In genomic region chr9:35909274-35909673, GRCh38 we compare ENCODE assay signal across 8 cellular contexts. TPM values are rescaled to one million over a fixed set of nuclear protein-coding genes. Genes with fewer than 3 reads are reported as not detected.
A peak's percentile ranks its signal among the peaks of the same experiment; 100 is the strongest.
DNase-seq lines count a peak whose midpoint lies in the region; ATAC-seq, FAIRE-seq and TF ChIP-seq lines count a peak whose summit lies in the region.
"Had no signal": no experiment of that assay in that cellular context is flagged by ENCODE, and none has a peak within 500 bp of the region (broad histone marks: within the 10 kb centered on the region; RNA-seq: fewer than 3 reads in every experiment).

SPAAR (plus strand) TSS chr9:35909490; CDS start chr9:35910464, 974 bp downstream.

- BruUV-seq in IMR-90 (replicated peaks; lab: Mats Ljungman, UMichigan), result no TSS peak
- BruUV-seq in MCF 10A (replicated peaks; lab: Mats Ljungman, UMichigan), result no TSS peak

- H3K9me3 ChIP-seq in IMR-90 (ENCODE audit: control insufficient read depth, insufficient read depth, low read length) (no peaks in the 10 kb centered on the region), lower lobe of right lung (no peaks in the 10 kb centered on the region)

- no peaks in the 10 kb centered on the region for H3K36me3 Mint-ChIP-seq in MCF 10A (ENCODE audit: insufficient read depth, unreplicated experiment)

- peaks cover 47% of the 10 kb centered on the region for H3K4me1 ChIP-seq in IMR-90 (ENCODE audit: control insufficient read depth, insufficient read depth, low read length)
- peaks cover 72% of the 10 kb centered on the region for H3K4me1 ChIP-seq in lower lobe of right lung

- no peak for TF ChIP-seq RAD21 in IMR-90 (IDR thresholded peaks at IDR 0.05; ENCODE audit: low read length)

- 88% methylated on average over 8 of the region's 11 CpGs; no CpG with 5 or more reads in 1 of the 2 experiments for WGBS in IMR-90 (ENCODE audit: extremely low coverage in 2 of 2, insufficient read length in 1 of 2), 2 experiments

- no peaks in the 10 kb centered on the region for H3K27me3 ChIP-seq in IMR-90 (ENCODE audit: control insufficient read depth, insufficient read depth, low read length)
- no peaks in the 10 kb centered on the region for H3K27me3 ChIP-seq in lower lobe of right lung (ENCODE audit: low read depth)

- H3K4me3 ChIP-seq in IMR-90 (ENCODE audit: insufficient read depth, low read depth, low read length), result no peak within 1 kb of the TSS
- H3K4me3 ChIP-seq in lower lobe of right lung, result peak within 1 kb of the TSS; percentile 39

- H3K56ac ChIP-seq in IMR-90 (ENCODE audit: extremely low read depth, insufficient read depth, low read length), result peak within 1 kb of the TSS; percentile 91

- peak within 1 kb of the TSS; percentile 10 for H3K9ac ChIP-seq in IMR-90 (ENCODE audit: low read depth, low read length)

- in situ Hi-C loops in IMR-90 (cut with MboI; ENCODE audit: low sequenced_read_pairs), result no loop called here

- H3K27me3 Mint-ChIP-seq in MCF 10A (ENCODE audit: insufficient read depth, unreplicated experiment), result no peaks in the 10 kb centered on the region

- H3K23ac ChIP-seq in IMR-90 (ENCODE audit: low read depth, low read length), result peak within 1 kb of the TSS; percentile 86

- CTCF ChIA-PET in IMR-90 (lab: Yijun Ruan, JAX) (no interaction called here), MCF 10A (lab: Yijun Ruan, JAX) (interaction anchor here (0.6 to 3.9 kb wide), 8 partner anchors 9 to 214 kb away, joined by 3 to 15 read pairs (median 4); no protein-coding TSS in a partner anchor)

- dilution Hi-C loops in IMR-90 (cut with HindIII; ENCODE audit: low sequenced_read_pairs, unreplicated experiment), result no loop called here

- peaks cover 46% of the 10 kb centered on the region for H3K4me1 Mint-ChIP-seq in MCF 10A (ENCODE audit: insufficient read depth, unreplicated experiment)

- H3K27ac ChIP-seq in IMR-90 (ENCODE audit: insufficient read depth, low read length) (peak within 1 kb of the TSS; percentile 93), lower lobe of right lung (peak within 1 kb of the TSS; percentile 93), temporal lobe (ENCODE audit: low read depth, low read length) (peak within 1 kb of the TSS; percentile 59)

- TF ChIP-seq POLR2A in IMR-90 (IDR thresholded peaks at IDR 0.05; ENCODE audit: low read depth, low read length), result no peak
- TF ChIP-seq POLR2A in GM12891 (IDR thresholded peaks at IDR 0.05; ENCODE audit: low read depth, low read length), result no peak

- peak within 1 kb of the TSS; percentile 99 for H4K91ac ChIP-seq in IMR-90 (ENCODE audit: insufficient read depth, low read depth, low read length)

- peak within 1 kb of the TSS; percentile 100 for H3K4ac ChIP-seq in IMR-90 (ENCODE audit: low read depth, low read length)

- H2AFZ ChIP-seq in IMR-90 (replicated peaks; ENCODE audit: low read length, poor library complexity), result peak within 1 kb of the TSS; percentile 85

- peak within 1 kb of the TSS; percentile 99 for H2AK5ac ChIP-seq in IMR-90 (ENCODE audit: low read depth, low read length)

- POLR2A ChIA-PET in IMR-90 (lab: Charles Lee; ENCODE audit: unreplicated experiment) (no interaction called here), MCF 10A (lab: Yijun Ruan, JAX) (interaction anchor here (0.7 to 4.8 kb wide), 5 partner anchors 36 to 388 kb away, joined by 3 to 52 read pairs (median 5); partner anchors contain the start of genes GBA2 and RGP1)

- H3K9me3 Mint-ChIP-seq in MCF 10A (ENCODE audit: unreplicated experiment), result no peaks in the 10 kb centered on the region

- H3K18ac ChIP-seq in IMR-90 (ENCODE audit: low read depth, low read length), result peak within 1 kb of the TSS; percentile 65

- peak within 1 kb of the TSS; percentile 99 for H3K14ac ChIP-seq in IMR-90 (replicated peaks; ENCODE audit: low read depth, low read length)

- peak within 1 kb of the TSS; percentile 83 for H2BK15ac ChIP-seq in IMR-90 (ENCODE audit: low read depth, low read length)

- FAIRE-seq in GM12891 (lab: Jason Lieb, UNC), result no peak

- no peak for DNase-seq in IMR-90
- DNase-seq in MCF 10A (ENCODE audit: unreplicated experiment), result no peak
- DNase-seq in lower lobe of right lung, result no peak
- no peak for DNase-seq in GM12891 (ENCODE audit: insufficient read length, low spot score)
- no peak for DNase-seq in activated CD4-positive, CD25-positive, alpha-beta regulatory T cell (lab: John Stamatoyannopoulos, UW)
- DNase-seq in NCI-H2196 (lab: John Stamatoyannopoulos, UW; ENCODE audit: unreplicated experiment), result no peak

- peak within 1 kb of the TSS; percentile 99 for H2BK120ac ChIP-seq in IMR-90 (ENCODE audit: low read depth, low read length)

- peaks cover 26% of the 10 kb centered on the region for H3K9me1 ChIP-seq in IMR-90 (ENCODE audit: insufficient read depth, low read length)

- H3K36me3 ChIP-seq in IMR-90 (ENCODE audit: control insufficient read depth, insufficient read depth, low read length) (no peaks in the 10 kb centered on the region), lower lobe of right lung (no peaks in the 10 kb centered on the region)

- peak within 1 kb of the TSS; percentile 98 for H2BK20ac ChIP-seq in IMR-90 (ENCODE audit: low read depth, low read length)

- intact Hi-C loops in IMR-90 (cut with micrococcal nuclease) (no loop called here), MCF 10A (cut with micrococcal nuclease) (loop anchor here (10.0 kb wide), 1 partner anchor 254 kb away; the partner anchor contains the start of genes CCDC107, RMRP and SIT1), lower lobe of right lung (cut with DNase I) (no loop called here)

- H3K4me2 ChIP-seq in IMR-90 (ENCODE audit: low read depth, low read length), result peak within 1 kb of the TSS; percentile 30

- H2BK5ac ChIP-seq in IMR-90 (ENCODE audit: low read depth, low read length, poor library complexity, severe bottlenecking), result peak within 1 kb of the TSS; percentile 98

- no peak for ATAC-seq in IMR-90 (ENCODE audit: low read depth)
- no peak for ATAC-seq in lower lobe of right lung

- peak within 1 kb of the TSS; percentile 96 to 97 for H4K8ac ChIP-seq in IMR-90 (ENCODE audit: low read depth in 2 of 2, low read length in 2 of 2)

- TF ChIP-seq CTCF in IMR-90 (conservative IDR thresholded peaks at IDR 0.05; ENCODE audit: low read depth, low read length), result no peak
- TF ChIP-seq CTCF in MCF 10A (IDR thresholded peaks at IDR 0.05; ENCODE audit: unreplicated experiment), result no peak
- no peak for TF ChIP-seq CTCF in lower lobe of right lung (IDR thresholded peaks at IDR 0.05)

- H3K4me3 Mint-ChIP-seq in MCF 10A (ENCODE audit: unreplicated experiment), result peak within 1 kb of the TSS; percentile 78

- H2AK9ac ChIP-seq in IMR-90 (replicated peaks; ENCODE audit: low read depth, low read length, poor library complexity), result peak within 1 kb of the TSS; percentile 95

- H4K5ac ChIP-seq in IMR-90 (ENCODE audit: low read depth, low read length), result peak within 1 kb of the TSS; percentile 95

- H3K27ac Mint-ChIP-seq in MCF 10A (ENCODE audit: low read depth, unreplicated experiment), result peak within 1 kb of the TSS; percentile 88

- H3K79me1 ChIP-seq in IMR-90 (ENCODE audit: low read depth in 1 of 2, low read length in 2 of 2), result peaks cover 0 to 36% of the 10 kb centered on the region in 2 experiments; a peak in 2 of 4 replicates

- no peaks in the 10 kb centered on the region for H4K20me1 ChIP-seq in IMR-90 (ENCODE audit: insufficient read depth, low read length)

TF ChIP-seq in IMR-90, 13 proteins besides CTCF, POLR2A, EP300 and RAD21 (continues in another document):
- no peak for TF ChIP-seq FOS (IDR thresholded peaks at IDR 0.05; ENCODE audit: low read depth, low read length)
- no peak for TF ChIP-seq BHLHE40 (IDR thresholded peaks at IDR 0.05; ENCODE audit: low read depth, low read length)
- no peak for TF ChIP-seq MXI1 (IDR thresholded peaks at IDR 0.05; ENCODE audit: borderline replicate concordance, low read depth, low read length)
- no peak for TF ChIP-seq RCOR1 (IDR thresholded peaks at IDR 0.05; ENCODE audit: insufficient replicate concordance, low read length)
- TF ChIP-seq ELK1 (IDR thresholded peaks at IDR 0.05; ENCODE audit: borderline replicate concordance, low read depth, low read length), result no peak
- no peak for TF ChIP-seq CEBPB (IDR thresholded peaks at IDR 0.05; ENCODE audit: low read depth, low read length)
- no peak for TF ChIP-seq NFE2L2 (IDR thresholded peaks at IDR 0.05; ENCODE audit: low read depth, low read length)

TF ChIP-seq in GM12891, 5 proteins besides CTCF, POLR2A, EP300 and RAD21:
- TF ChIP-seq PAX5 (IDR thresholded peaks at IDR 0.05; ENCODE audit: insufficient read depth, low read length, severe bottlenecking) (no peak), TAF1 (IDR thresholded peaks at IDR 0.05; ENCODE audit: low read depth, low read length) (no peak), POLR2AphosphoS5 (IDR thresholded peaks at IDR 0.05; ENCODE audit: low read depth, low read length) (no peak), SPI1 (IDR thresholded peaks at IDR 0.05; ENCODE audit: low read depth, low read length) (no peak), POU2F2 (IDR thresholded peaks at IDR 0.05; ENCODE audit: low read depth, low read length) (no peak)

RNA-seq across cellular contexts. Expression of gene SPAAR, which starts in this region (rescaled TPM):
- total RNA-seq in IMR-90 (2012; rRNA removed) (0.18 and 0.28 TPM in 2 replicates), MCF 10A (2022) (0.27 and 0.72 TPM in 2 replicates), lower lobe of right lung (11.9 TPM), temporal lobe (0.25 TPM)
- 0.24 and 0.32 TPM in 2 replicates for polyA plus RNA-seq in IMR-90 (2012; rRNA removed)
- 0.23 TPM in 2 replicates for polyA plus RNA-seq in IMR-90 (2012; cell fraction: cytosol; rRNA removed)
- polyA plus RNA-seq in IMR-90 (2012; cell fraction: nucleus; rRNA removed; ENCODE audit: low replicate concordance), result 0.59 and 0.69 TPM in 2 replicates
- polyA plus RNA-seq in GM12891 (2012; ENCODE audit: low read depth, missing spikeins), result not detected
- total RNA-seq: RPMI7951 had no signal
